ENCODE assay signal across 8 cellular contexts in genomic region chrX:15143050-15143824, GRCh38.
DNase-seq lines count a peak whose midpoint lies in the region; ATAC-seq and TF ChIP-seq lines count a peak whose summit lies in the region.

No MANE protein-coding gene starts in this region.

- no peak overlapping the region for H3K4me3 Mint-ChIP-seq in chondrocyte (ENCODE audit: unreplicated experiment)

- intact Hi-C loops in lower lobe of right lung (cut with DNase I), result loop anchor here (10.0 kb wide), 1 partner anchor 1098 kb away; no protein-coding TSS in a partner anchor

- no peak overlapping the region for H3K27ac ChIP-seq in lower lobe of right lung

- TF ChIP-seq CTCF in chondrocyte (IDR thresholded peaks at IDR 0.05), result peak; percentile 87
- peak; percentile 62 for TF ChIP-seq CTCF in lower lobe of right lung (IDR thresholded peaks at IDR 0.05)

- DNase-seq in Daoy (ENCODE audit: low read depth) (peak; percentile 20), NCI-H1417 treated with DMSO at 0.1 percent for 48 hours (lab: John Stamatoyannopoulos, UW) (peak; percentile 17), chondrocyte (ENCODE audit: low spot score) (no peak), lower lobe of right lung (peak; percentile 43), epidermal melanocyte (ENCODE audit: insufficient read length, low spot score) (no peak)
- peak; percentile 3 to 41 (median 24) for DNase-seq in activated CD4-positive, CD25-positive, alpha-beta regulatory T cell (lab: John Stamatoyannopoulos, UW)
- DNase-seq in stimulated activated CD8-positive, alpha-beta memory T cell treated with anti-CD3 and anti-CD28 coated beads, Interleukin-4, amount 100 ng/mL, for 48 hours, result peak; percentile 64

- no peaks in the 10 kb centered on the region for H3K36me3 Mint-ChIP-seq in chondrocyte (ENCODE audit: low read depth)

- no peaks in the 10 kb centered on the region for H3K9me3 Mint-ChIP-seq in chondrocyte (ENCODE audit: low read depth)

- no peak overlapping the region for H3K4me3 ChIP-seq in lower lobe of right lung

- no peaks in the 10 kb centered on the region for H3K9me3 ChIP-seq in lower lobe of right lung

- peak; percentile 75 for ATAC-seq in GM21717 (IDR thresholded peaks at IDR 0.05; ENCODE audit: unreplicated experiment)
- peak in 1 of 2 donors; percentile 84 for ATAC-seq in lower lobe of right lung

- no peak overlapping the region for H3K27ac Mint-ChIP-seq in chondrocyte (ENCODE audit: unreplicated experiment)

- no peaks in the 10 kb centered on the region for H3K4me1 Mint-ChIP-seq in chondrocyte (ENCODE audit: low read depth)

- no peaks in the 10 kb centered on the region for H3K36me3 ChIP-seq in lower lobe of right lung

- H3K4me1 ChIP-seq in lower lobe of right lung, result no peaks in the 10 kb centered on the region

- no peaks in the 10 kb centered on the region for H3K27me3 ChIP-seq in lower lobe of right lung (ENCODE audit: low read depth)

- H3K27me3 Mint-ChIP-seq in chondrocyte (ENCODE audit: low read depth), result peaks cover 3% of the 10 kb centered on the region

Comparison
In these comparisons a context has a peak if more than half of its experiments do, and no peak if none do; other contexts are left out.
1. DNase-seq: peak in Daoy (single experiment), NCI-H1417 treated with DMSO at 0.1 percent for 48 hours (single experiment), activated CD4-positive, CD25-positive, alpha-beta regulatory T cell (4 of 4), lower lobe of right lung (single experiment) and stimulated activated CD8-positive, alpha-beta memory T cell treated with anti-CD3 and anti-CD28 coated beads, Interleukin-4, amount 100 ng/mL, for 48 hours (single experiment); none in chondrocyte (single experiment) and epidermal melanocyte (single experiment).